In the genomic region with DNA sequence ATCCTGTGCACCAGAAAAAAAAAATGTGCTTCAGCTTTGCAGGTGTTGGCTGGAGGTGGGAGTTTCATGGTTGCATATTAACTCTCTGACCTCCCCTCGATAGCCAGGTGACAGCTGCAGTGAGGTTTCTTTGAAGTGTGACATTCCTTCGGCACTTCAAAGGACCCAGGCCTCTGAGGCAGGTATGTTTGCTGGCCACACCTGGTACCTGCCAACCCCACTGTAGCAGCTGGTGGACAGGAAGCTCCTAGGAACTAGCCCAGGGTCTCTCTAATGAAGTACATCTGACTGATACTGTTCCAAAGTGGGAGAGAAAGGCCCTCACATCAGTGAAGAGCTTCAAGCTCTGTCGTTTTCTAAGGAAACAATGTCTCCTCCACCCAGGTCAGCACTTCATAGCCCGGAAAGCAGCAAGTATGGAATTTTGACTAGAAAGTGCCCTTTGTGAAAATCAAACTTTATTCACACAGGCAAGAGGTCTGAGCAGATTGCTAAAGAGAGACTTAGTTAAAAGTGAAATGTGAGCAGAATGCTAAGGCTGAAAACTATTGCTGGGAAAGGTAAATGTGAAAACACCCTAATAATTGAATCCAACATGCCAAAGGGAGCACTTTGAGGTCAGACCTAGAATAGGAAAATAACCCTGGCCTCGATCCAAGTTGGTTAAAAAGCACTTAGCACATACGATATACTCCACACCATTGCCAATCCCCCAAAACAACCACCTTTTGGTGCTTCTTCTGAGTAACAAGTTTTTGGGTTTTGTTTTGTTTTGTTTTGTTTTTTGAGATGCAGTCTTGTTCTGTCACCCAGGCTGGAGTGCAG, we compare ENCODE assay signal across 1 cellular context.
A peak's percentile ranks its signal among the peaks of the same experiment; 100 is the strongest.
TF ChIP-seq lines count a peak whose summit lies in the region.

No MANE protein-coding gene starts in this region.

TF ChIP-seq in WTC11, 78 proteins besides CTCF, POLR2A, EP300 and RAD21 (continued from another document):
- TF ChIP-seq, protein P1, sequence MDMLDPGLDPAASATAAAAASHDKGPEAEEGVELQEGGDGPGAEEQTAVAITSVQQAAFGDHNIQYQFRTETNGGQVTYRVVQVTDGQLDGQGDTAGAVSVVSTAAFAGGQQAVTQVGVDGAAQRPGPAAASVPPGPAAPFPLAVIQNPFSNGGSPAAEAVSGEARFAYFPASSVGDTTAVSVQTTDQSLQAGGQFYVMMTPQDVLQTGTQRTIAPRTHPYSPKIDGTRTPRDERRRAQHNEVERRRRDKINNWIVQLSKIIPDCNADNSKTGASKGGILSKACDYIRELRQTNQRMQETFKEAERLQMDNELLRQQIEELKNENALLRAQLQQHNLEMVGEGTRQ (CRISPR knock-in tag; IDR thresholded peaks at IDR 0.05): 0 out of 2 replicates have a peak, but pooled peaks have one; percentile 8
- TF ChIP-seq SMAD4 (CRISPR knock-in tag; IDR thresholded peaks at IDR 0.05) (no peak), ZBTB21 (CRISPR knock-in tag; IDR thresholded peaks at IDR 0.05; ENCODE audit: borderline replicate concordance) (0 out of 2 replicates have a peak, but pooled peaks have one; percentile 60), TP53 (CRISPR knock-in tag; IDR thresholded peaks at IDR 0.05) (no peak), CBFB (CRISPR knock-in tag; IDR thresholded peaks at IDR 0.05; ENCODE audit: low read depth) (no peak), GTF2I (CRISPR knock-in tag; conservative IDR thresholded peaks at IDR 0.05) (no peak), ZNF396 (CRISPR knock-in tag; IDR thresholded peaks at IDR 0.05; ENCODE audit: borderline replicate concordance) (no peak), TEAD1 (CRISPR knock-in tag; IDR thresholded peaks at IDR 0.05) (peak; percentile 94; the same call in 1 of the 2 replicates)
- TF ChIP-seq, protein P2, sequence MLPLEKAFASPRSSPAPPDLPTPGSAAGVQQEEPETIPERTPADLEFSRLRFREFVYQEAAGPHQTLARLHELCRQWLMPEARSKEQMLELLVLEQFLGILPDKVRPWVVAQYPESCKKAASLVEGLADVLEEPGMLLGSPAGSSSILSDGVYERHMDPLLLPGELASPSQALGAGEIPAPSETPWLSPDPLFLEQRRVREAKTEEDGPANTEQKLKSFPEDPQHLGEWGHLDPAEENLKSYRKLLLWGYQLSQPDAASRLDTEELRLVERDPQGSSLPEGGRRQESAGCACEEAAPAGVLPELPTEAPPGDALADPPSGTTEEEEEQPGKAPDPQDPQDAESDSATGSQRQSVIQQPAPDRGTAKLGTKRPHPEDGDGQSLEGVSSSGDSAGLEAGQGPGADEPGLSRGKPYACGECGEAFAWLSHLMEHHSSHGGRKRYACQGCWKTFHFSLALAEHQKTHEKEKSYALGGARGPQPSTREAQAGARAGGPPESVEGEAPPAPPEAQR (CRISPR knock-in tag; IDR thresholded peaks at IDR 0.05): no peak
- TF ChIP-seq, protein P3, sequence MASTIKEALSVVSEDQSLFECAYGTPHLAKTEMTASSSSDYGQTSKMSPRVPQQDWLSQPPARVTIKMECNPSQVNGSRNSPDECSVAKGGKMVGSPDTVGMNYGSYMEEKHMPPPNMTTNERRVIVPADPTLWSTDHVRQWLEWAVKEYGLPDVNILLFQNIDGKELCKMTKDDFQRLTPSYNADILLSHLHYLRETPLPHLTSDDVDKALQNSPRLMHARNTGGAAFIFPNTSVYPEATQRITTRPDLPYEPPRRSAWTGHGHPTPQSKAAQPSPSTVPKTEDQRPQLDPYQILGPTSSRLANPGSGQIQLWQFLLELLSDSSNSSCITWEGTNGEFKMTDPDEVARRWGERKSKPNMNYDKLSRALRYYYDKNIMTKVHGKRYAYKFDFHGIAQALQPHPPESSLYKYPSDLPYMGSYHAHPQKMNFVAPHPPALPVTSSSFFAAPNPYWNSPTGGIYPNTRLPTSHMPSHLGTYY (CRISPR knock-in tag; IDR thresholded peaks at IDR 0.05): no peak
- TF ChIP-seq, protein P4, sequence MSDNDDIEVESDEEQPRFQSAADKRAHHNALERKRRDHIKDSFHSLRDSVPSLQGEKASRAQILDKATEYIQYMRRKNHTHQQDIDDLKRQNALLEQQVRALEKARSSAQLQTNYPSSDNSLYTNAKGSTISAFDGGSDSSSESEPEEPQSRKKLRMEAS (CRISPR knock-in tag; IDR thresholded peaks at IDR 0.05): 0 out of 2 replicates have a peak, but pooled peaks have one; percentile 29
- TF ChIP-seq, protein P5, sequence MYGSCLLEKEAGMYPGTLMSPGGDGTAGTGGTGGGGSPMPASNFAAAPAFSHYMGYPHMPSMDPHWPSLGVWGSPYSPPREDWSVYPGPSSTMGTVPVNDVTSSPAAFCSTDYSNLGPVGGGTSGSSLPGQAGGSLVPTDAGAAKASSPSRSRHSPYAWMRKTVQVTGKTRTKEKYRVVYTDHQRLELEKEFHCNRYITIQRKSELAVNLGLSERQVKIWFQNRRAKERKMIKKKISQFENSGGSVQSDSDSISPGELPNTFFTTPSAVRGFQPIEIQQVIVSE (CRISPR knock-in tag; IDR thresholded peaks at IDR 0.05; ENCODE audit: borderline replicate concordance): no peak
- TF ChIP-seq, protein P6, sequence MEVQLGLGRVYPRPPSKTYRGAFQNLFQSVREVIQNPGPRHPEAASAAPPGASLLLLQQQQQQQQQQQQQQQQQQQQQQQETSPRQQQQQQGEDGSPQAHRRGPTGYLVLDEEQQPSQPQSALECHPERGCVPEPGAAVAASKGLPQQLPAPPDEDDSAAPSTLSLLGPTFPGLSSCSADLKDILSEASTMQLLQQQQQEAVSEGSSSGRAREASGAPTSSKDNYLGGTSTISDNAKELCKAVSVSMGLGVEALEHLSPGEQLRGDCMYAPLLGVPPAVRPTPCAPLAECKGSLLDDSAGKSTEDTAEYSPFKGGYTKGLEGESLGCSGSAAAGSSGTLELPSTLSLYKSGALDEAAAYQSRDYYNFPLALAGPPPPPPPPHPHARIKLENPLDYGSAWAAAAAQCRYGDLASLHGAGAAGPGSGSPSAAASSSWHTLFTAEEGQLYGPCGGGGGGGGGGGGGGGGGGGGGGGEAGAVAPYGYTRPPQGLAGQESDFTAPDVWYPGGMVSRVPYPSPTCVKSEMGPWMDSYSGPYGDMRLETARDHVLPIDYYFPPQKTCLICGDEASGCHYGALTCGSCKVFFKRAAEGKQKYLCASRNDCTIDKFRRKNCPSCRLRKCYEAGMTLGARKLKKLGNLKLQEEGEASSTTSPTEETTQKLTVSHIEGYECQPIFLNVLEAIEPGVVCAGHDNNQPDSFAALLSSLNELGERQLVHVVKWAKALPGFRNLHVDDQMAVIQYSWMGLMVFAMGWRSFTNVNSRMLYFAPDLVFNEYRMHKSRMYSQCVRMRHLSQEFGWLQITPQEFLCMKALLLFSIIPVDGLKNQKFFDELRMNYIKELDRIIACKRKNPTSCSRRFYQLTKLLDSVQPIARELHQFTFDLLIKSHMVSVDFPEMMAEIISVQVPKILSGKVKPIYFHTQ (CRISPR knock-in tag; IDR thresholded peaks at IDR 0.05): no peak
